ENCODE assay signal across 11 cellular contexts in the genomic region with DNA sequence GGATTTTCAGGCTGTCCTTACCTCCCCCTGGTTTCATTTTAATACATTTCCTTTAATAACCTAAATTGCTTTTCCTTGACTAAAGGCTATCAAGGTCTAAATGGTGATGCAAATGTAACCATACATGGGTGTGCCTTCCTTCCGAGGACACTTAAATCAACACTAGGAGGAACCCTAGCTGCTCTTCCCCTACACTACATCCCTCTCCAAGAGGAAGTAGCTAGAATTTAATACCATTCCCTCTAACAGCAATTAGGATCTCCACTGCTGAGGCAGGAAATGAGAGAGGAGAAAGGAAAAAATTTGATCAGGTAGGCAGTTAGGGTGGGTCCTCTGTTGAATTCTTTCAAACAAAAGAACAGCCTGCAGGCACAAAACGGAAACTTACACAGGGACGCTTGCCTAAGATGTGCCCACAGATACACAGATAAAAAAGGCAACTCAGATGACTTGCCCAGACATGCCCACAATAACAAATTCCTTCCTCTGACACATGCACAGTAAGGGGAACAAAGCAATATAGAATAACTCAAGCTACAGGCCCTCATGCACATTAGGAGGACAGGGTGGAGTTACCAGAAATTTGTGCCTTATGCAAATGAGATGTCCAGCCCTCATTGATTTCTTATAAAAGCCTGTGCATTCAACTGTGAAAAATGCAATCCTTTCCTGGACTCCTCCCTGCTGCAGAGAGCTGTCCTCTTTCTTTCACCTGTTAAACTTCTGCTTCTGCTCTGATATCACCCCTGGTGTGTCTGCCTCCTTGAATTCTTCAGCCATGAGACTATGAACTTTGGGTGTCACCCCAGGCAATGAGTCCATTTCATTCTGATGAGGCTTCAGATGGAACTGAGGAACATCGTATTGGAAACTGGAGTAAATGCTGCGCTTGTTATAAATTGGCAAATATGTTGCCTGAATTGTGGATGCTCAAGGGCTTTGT.
A peak's percentile ranks its signal among the peaks of the same experiment; 100 is the strongest.
DNase-seq lines count a peak whose midpoint lies in the region; ATAC-seq, FAIRE-seq and TF ChIP-seq lines count a peak whose summit lies in the region.
"Had no signal": no experiment of that assay in that cellular context is flagged by ENCODE, and none has a peak within 500 bp of the region (broad histone marks: within the 10 kb centered on the region; RNA-seq: fewer than 3 reads in every experiment).

No MANE protein-coding gene starts in this region.

- no peaks in the 10 kb centered on the region for H3K4me1 ChIP-seq in right atrium auricular region
- no peaks in the 10 kb centered on the region for H3K4me1 ChIP-seq in kidney (ENCODE audit: control insufficient read depth in 1 of 2, insufficient read depth in 1 of 2, low read depth in 1 of 2, low read length in 2 of 2)

- intact Hi-C loops in kidney (cut with DNase I), result no loop called here

- TF ChIP-seq CTCF in right atrium auricular region (IDR thresholded peaks at IDR 0.05) (no peak), kidney (IDR thresholded peaks at IDR 0.05; ENCODE audit: borderline replicate concordance, extremely low read depth, insufficient read depth) (no peak)

- no peaks in the 10 kb centered on the region for H3K4me1 Mint-ChIP-seq in T-helper 17 cell
- H3K4me1 Mint-ChIP-seq: memory B cell had no signal

- H3K27ac ChIP-seq in right atrium auricular region, result no peak overlapping the region
- no peak overlapping the region for H3K27ac ChIP-seq in kidney (ENCODE audit: low read depth in 2 of 2, low read length in 2 of 2)

- ATAC-seq in GM18858 (IDR thresholded peaks at IDR 0.05; ENCODE audit: unreplicated experiment) (peak; percentile 70), T-helper 17 cell (no peak)

- peak; percentile 74 for DNase-seq in Jurkat, Clone E6-1 (ENCODE audit: low read depth, low spot score)
- DNase-seq in SW 1271 (lab: John Stamatoyannopoulos, UW) (peak; percentile 3 to 47), kidney tubule cell (ENCODE audit: low spot score) (peak; percentile 42), T-helper 17 cell (no peak), right atrium auricular region (ENCODE audit: low spot score) (no peak), hypothalamus (lab: John Stamatoyannopoulos, UW) (no peak), kidney (no peak)
- DNase-seq: HCEC 1CT, NCI-H187 treated with DMSO at 0.1 percent for 48 hours had no signal

- H3K27ac Mint-ChIP-seq in T-helper 17 cell, result no peak overlapping the region
- H3K27ac Mint-ChIP-seq: memory B cell had no signal

- H3K9me3 ChIP-seq in T-helper 17 cell (ENCODE audit: control insufficient read depth, low read length, poor library complexity, severe bottlenecking) (no peaks in the 10 kb centered on the region), right atrium auricular region (peaks cover 0 to 18% of the 10 kb centered on the region in 2 donors), kidney (ENCODE audit: control insufficient read depth in 1 of 2, low read length in 2 of 2) (peaks cover 4 to 10% of the 10 kb centered on the region in 2 donors)

- no peaks in the 10 kb centered on the region for H3K27me3 ChIP-seq in right atrium auricular region

- H3K36me3 ChIP-seq in right atrium auricular region (no peaks in the 10 kb centered on the region), kidney (ENCODE audit: control insufficient read depth in 1 of 2, insufficient read depth in 2 of 2, low read length in 2 of 2) (no peaks in the 10 kb centered on the region)

- H3K9ac ChIP-seq in kidney (ENCODE audit: low read length in 2 of 2), result no peak overlapping the region

- H3K27me3 Mint-ChIP-seq in T-helper 17 cell, result no peaks in the 10 kb centered on the region
- H3K27me3 Mint-ChIP-seq: memory B cell had no signal

- H3K36me3 Mint-ChIP-seq in T-helper 17 cell (ENCODE audit: low read depth), result no peaks in the 10 kb centered on the region

- FAIRE-seq in kidney (lab: Jason Lieb, UNC), result no peak

- H3K4me3 Mint-ChIP-seq in T-helper 17 cell, result no peak overlapping the region
- H3K4me3 Mint-ChIP-seq: memory B cell had no signal

- no peak overlapping the region for H3K4me3 ChIP-seq in Jurkat, Clone E6-1 (ENCODE audit: low read length)
- H3K4me3 ChIP-seq in right atrium auricular region (no peak overlapping the region), kidney (ENCODE audit: low read length in 2 of 2) (no peak overlapping the region)

Comparison
In these comparisons a context has a peak if more than half of its experiments do, and no peak if none do; other contexts are left out.
1. DNase-seq: peak in Jurkat, Clone E6-1 (single experiment), SW 1271 (2 of 2) and kidney tubule cell (single experiment); none in T-helper 17 cell (0 of 3), right atrium auricular region (single experiment), hypothalamus (0 of 51) and kidney (single experiment).